1 cellular context compared by ENCODE assay signal in genomic region chr5:74641014-74641777, GRCh38.
TF ChIP-seq lines count a peak whose summit lies in the region.

No MANE protein-coding gene starts in this region.

TF ChIP-seq in GM12878, 131 proteins besides CTCF, POLR2A, EP300 and RAD21 (continued from another document):
- TF ChIP-seq IKZF1 (conservative IDR thresholded peaks at IDR 0.05) (0 out of 2 replicates have a peak, but pooled peaks have one; percentile 13), CBX3 (IDR thresholded peaks at IDR 0.05; ENCODE audit: borderline replicate concordance, low read depth) (no peak), FOXM1 (IDR thresholded peaks at IDR 0.05; ENCODE audit: low read depth, low read length) (peak; percentile 50; the same call in 1 of the 2 replicates), TARDBP (IDR thresholded peaks at IDR 0.05; ENCODE audit: borderline replicate concordance) (no peak), HDGF (IDR thresholded peaks at IDR 0.05) (no peak), MAX (IDR thresholded peaks at IDR 0.05; ENCODE audit: low read depth, low read length) (peak; percentile 70), ZBTB4 (CRISPR knock-in tag; IDR thresholded peaks at IDR 0.05) (no peak), ZSCAN29 (IDR thresholded peaks at IDR 0.05) (peak; percentile 47; the same call in 1 of the 2 replicates), RELB (IDR thresholded peaks at IDR 0.05; ENCODE audit: low read depth) (no peak), SREBF2 (IDR thresholded peaks at IDR 0.05; ENCODE audit: low read length) (no peak), IKZF2 (IDR thresholded peaks at IDR 0.05) (peak; percentile 6 to 32; a peak in 1 of 4 replicates), SIX5 (IDR thresholded peaks at IDR 0.05; ENCODE audit: low read depth, low read length, severe bottlenecking) (no peak), CEBPB (IDR thresholded peaks at IDR 0.05; ENCODE audit: borderline replicate concordance in 1 of 2, low read depth in 2 of 2, low read length in 2 of 2) (no peak), JUNB (IDR thresholded peaks at IDR 0.05) (no peak), ESRRA (IDR thresholded peaks at IDR 0.05; ENCODE audit: low read length) (no peak), PAX5 (IDR thresholded peaks at IDR 0.05; ENCODE audit: borderline replicate concordance, low read depth, low read length) (no peak), CUX1 (IDR thresholded peaks at IDR 0.05; ENCODE audit: insufficient replicate concordance, low read depth, low read length) (no peak), CBFB (IDR thresholded peaks at IDR 0.05; ENCODE audit: low read depth) (no peak), ATF2 (IDR thresholded peaks at IDR 0.05; ENCODE audit: low read length) (no peak), MEF2A (IDR thresholded peaks at IDR 0.05; ENCODE audit: insufficient read depth, low read depth, low read length) (no peak), POLR2AphosphoS2 (IDR thresholded peaks at IDR 0.05; ENCODE audit: low read depth, low read length) (no peak), KLF5 (IDR thresholded peaks at IDR 0.05; ENCODE audit: partially characterized antibody) (no peak), MTA2 (IDR thresholded peaks at IDR 0.05; ENCODE audit: low read depth) (peak; percentile 25; the same call in 1 of the 2 replicates), KAT2A (conservative IDR thresholded peaks at IDR 0.05; ENCODE audit: control insufficient read depth, low read depth, low read length) (no peak), BACH1 (IDR thresholded peaks at IDR 0.05; ENCODE audit: borderline replicate concordance) (no peak), HCFC1 (IDR thresholded peaks at IDR 0.05; ENCODE audit: low read length) (no peak), MXI1 (IDR thresholded peaks at IDR 0.05; ENCODE audit: low read depth, low read length) (peak; percentile 37; the same call in 1 of the 2 replicates), IRF4 (IDR thresholded peaks at IDR 0.05; ENCODE audit: low read depth, low read length) (no peak), SRF (IDR thresholded peaks at IDR 0.05; ENCODE audit: low read depth in 2 of 2, low read length in 2 of 2) (0 out of 4 replicates have a peak, but pooled peaks of 1 of the 2 experiments have one; percentile 2), EED (IDR thresholded peaks at IDR 0.05; ENCODE audit: low read depth) (0 out of 2 replicates have a peak, but pooled peaks have one; percentile 7), ASH2L (IDR thresholded peaks at IDR 0.05; ENCODE audit: borderline replicate concordance, low read depth) (no peak), SMAD1 (IDR thresholded peaks at IDR 0.05; ENCODE audit: low read depth, partially characterized antibody) (peak; percentile 78)
- TF ChIP-seq, protein P1, sequence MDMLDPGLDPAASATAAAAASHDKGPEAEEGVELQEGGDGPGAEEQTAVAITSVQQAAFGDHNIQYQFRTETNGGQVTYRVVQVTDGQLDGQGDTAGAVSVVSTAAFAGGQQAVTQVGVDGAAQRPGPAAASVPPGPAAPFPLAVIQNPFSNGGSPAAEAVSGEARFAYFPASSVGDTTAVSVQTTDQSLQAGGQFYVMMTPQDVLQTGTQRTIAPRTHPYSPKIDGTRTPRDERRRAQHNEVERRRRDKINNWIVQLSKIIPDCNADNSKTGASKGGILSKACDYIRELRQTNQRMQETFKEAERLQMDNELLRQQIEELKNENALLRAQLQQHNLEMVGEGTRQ (IDR thresholded peaks at IDR 0.05; ENCODE audit: borderline replicate concordance, low read depth, low read length), result peak; percentile 30
- TF ChIP-seq, protein P2, sequence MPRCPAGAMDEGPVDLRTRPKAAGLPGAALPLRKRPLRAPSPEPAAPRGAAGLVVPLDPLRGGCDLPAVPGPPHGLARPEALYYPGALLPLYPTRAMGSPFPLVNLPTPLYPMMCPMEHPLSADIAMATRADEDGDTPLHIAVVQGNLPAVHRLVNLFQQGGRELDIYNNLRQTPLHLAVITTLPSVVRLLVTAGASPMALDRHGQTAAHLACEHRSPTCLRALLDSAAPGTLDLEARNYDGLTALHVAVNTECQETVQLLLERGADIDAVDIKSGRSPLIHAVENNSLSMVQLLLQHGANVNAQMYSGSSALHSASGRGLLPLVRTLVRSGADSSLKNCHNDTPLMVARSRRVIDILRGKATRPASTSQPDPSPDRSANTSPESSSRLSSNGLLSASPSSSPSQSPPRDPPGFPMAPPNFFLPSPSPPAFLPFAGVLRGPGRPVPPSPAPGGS (IDR thresholded peaks at IDR 0.05; ENCODE audit: borderline replicate concordance, insufficient read depth, low read depth, low read length, poor library complexity, severe bottlenecking), result no peak
- TF ChIP-seq, protein P3, sequence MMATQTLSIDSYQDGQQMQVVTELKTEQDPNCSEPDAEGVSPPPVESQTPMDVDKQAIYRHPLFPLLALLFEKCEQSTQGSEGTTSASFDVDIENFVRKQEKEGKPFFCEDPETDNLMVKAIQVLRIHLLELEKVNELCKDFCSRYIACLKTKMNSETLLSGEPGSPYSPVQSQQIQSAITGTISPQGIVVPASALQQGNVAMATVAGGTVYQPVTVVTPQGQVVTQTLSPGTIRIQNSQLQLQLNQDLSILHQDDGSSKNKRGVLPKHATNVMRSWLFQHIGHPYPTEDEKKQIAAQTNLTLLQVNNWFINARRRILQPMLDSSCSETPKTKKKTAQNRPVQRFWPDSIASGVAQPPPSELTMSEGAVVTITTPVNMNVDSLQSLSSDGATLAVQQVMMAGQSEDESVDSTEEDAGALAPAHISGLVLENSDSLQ (IDR thresholded peaks at IDR 0.05), result no peak
- TF ChIP-seq, protein P4, sequence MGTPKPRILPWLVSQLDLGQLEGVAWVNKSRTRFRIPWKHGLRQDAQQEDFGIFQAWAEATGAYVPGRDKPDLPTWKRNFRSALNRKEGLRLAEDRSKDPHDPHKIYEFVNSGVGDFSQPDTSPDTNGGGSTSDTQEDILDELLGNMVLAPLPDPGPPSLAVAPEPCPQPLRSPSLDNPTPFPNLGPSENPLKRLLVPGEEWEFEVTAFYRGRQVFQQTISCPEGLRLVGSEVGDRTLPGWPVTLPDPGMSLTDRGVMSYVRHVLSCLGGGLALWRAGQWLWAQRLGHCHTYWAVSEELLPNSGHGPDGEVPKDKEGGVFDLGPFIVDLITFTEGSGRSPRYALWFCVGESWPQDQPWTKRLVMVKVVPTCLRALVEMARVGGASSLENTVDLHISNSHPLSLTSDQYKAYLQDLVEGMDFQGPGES (IDR thresholded peaks at IDR 0.05), result no peak
- TF ChIP-seq, protein P5, sequence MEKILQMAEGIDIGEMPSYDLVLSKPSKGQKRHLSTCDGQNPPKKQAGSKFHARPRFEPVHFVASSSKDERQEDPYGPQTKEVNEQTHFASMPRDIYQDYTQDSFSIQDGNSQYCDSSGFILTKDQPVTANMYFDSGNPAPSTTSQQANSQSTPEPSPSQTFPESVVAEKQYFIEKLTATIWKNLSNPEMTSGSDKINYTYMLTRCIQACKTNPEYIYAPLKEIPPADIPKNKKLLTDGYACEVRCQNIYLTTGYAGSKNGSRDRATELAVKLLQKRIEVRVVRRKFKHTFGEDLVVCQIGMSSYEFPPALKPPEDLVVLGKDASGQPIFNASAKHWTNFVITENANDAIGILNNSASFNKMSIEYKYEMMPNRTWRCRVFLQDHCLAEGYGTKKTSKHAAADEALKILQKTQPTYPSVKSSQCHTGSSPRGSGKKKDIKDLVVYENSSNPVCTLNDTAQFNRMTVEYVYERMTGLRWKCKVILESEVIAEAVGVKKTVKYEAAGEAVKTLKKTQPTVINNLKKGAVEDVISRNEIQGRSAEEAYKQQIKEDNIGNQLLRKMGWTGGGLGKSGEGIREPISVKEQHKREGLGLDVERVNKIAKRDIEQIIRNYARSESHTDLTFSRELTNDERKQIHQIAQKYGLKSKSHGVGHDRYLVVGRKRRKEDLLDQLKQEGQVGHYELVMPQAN (conservative IDR thresholded peaks at IDR 0.05), result peak; percentile 28; the same call in 1 of the 2 replicates
